In the genomic region with DNA sequence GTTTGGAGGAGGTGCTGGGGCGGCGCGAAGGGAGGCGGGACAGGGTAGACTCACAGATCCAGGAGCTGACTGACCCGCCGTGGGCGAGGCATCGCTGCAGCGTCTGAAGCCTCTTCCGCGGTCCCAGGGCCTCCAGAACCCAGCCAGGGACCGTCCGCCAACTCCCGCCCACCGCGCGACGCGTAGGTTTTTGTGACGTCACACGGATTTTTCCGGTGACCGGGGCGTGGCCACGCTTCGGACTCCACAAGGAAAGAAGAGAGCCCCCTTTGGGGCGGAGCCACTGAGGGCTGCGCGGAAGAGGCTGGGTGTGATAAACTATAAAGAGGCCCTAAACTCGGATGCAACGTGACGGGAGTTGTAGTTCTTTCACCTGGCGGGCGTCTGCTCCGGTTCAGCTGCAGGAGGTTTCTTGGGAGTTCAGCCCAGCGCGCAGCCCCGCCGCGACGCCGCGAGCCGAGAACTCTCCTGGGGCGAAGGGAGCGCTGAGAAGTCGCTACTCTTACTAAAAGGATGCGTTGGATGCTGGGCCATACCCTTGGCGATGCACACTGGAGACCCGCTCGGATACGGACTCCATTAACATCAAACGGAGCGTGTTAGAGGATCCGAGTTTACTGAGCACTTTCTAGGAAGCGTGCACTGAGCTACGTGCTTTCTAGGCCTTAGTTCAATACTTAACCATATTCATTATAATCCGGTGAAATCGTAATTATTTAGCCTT, we compare ENCODE assay signal across 8 cellular contexts. TPM values are rescaled to one million over a fixed set of nuclear protein-coding genes. Genes with fewer than 3 reads are reported as not detected.
DNase-seq lines count a peak whose midpoint lies in the region; ATAC-seq and TF ChIP-seq lines count a peak whose summit lies in the region.

A gene (minus strand): TSS at position 105 of the 724 bp plus-strand sequence. CDS start 13 bp downstream, at position 92.

- TF ChIP-seq CTCF in MM.1S (IDR thresholded peaks at IDR 0.05; ENCODE audit: low read length) (no peak), foreskin keratinocyte (conservative IDR thresholded peaks at IDR 0.05) (peak; percentile 43), neural crest cell (conservative IDR thresholded peaks at IDR 0.05) (peak; percentile 38), stomach (IDR thresholded peaks at IDR 0.05) (peak in 2 of 7 experiments; percentile 10 to 24)

- H3K36me3 ChIP-seq in HAP-1 (replicated peaks): no peaks in the 10 kb centered on the region
- no peaks in the 10 kb centered on the region for H3K36me3 ChIP-seq in MM.1S (replicated peaks; ENCODE audit: insufficient read depth, low read length)
- H3K36me3 ChIP-seq in stomach: no peaks in the 10 kb centered on the region

- peak within 1 kb of the TSS; percentile 90 for H3K4me2 ChIP-seq in MM.1S (ENCODE audit: low read depth, low read length)

- H3K4me3 ChIP-seq in HAP-1 (peak within 1 kb of the TSS; percentile 48), MM.1S (ENCODE audit: low read length) (peak within 1 kb of the TSS; percentile 89), stomach (peak within 1 kb of the TSS; percentile 53 to 66 (median 60))

- H3K9me2 ChIP-seq in MM.1S (replicated peaks; ENCODE audit: insufficient read depth, low read length): no peaks in the 10 kb centered on the region

- peak; percentile 96 for ATAC-seq in foreskin keratinocyte

- H3K4me1 Mint-ChIP-seq in neural crest cell: peaks cover 26% of the 10 kb centered on the region

- no peaks in the 10 kb centered on the region for H3K27me3 Mint-ChIP-seq in neural crest cell (ENCODE audit: low read depth)

- H3K27ac ChIP-seq in MM.1S (ENCODE audit: low read length) (peak within 1 kb of the TSS; percentile 80; the same call in 1 of the 2 replicates), foreskin keratinocyte (peak within 1 kb of the TSS; percentile 89), stomach (peak within 1 kb of the TSS; percentile 86 to 100 (median 98))

- H2AFZ ChIP-seq in MM.1S (ENCODE audit: low read length): peak within 1 kb of the TSS; percentile 99

- 1 to 3% (median 1%) methylated on average over 12 to 59 of the region's 59 CpGs for WGBS in stomach, 5 donors

- peak within 1 kb of the TSS; percentile 99 for H3K4me3 Mint-ChIP-seq in neural crest cell

- in situ Hi-C loops in G401 (cut with HindIII; ENCODE audit: low sequenced_read_pairs) (no loop called here), HAP-1 (cut with MboI; ENCODE audit: low sequenced_read_pairs) (no loop called here)

- H4K20me1 ChIP-seq in MM.1S (ENCODE audit: insufficient read depth, low read length): no peaks in the 10 kb centered on the region

- H3K4me1 ChIP-seq in HAP-1 (peaks cover 5% of the 10 kb centered on the region; the same call in 1 of the 2 replicates), MM.1S (ENCODE audit: low read length) (peaks cover 9% of the 10 kb centered on the region), foreskin keratinocyte (peaks cover 11% of the 10 kb centered on the region), stomach (peaks cover 22 to 79% (median 43%) of the 10 kb centered on the region in 4 donors)

- H3K9ac ChIP-seq in MM.1S (ENCODE audit: low read length): peak within 1 kb of the TSS; percentile 82

- intact Hi-C loops in stomach (cut with DNase I; ENCODE audit: low total_unique reads): no loop called here

- H3K79me2 ChIP-seq in MM.1S (ENCODE audit: low read length): no peaks in the 10 kb centered on the region

- H3K27me3 ChIP-seq in HAP-1 (ENCODE audit: low read depth) (no peaks in the 10 kb centered on the region), MM.1S (replicated peaks; ENCODE audit: insufficient read depth, low read length) (no peaks in the 10 kb centered on the region), foreskin keratinocyte (no peaks in the 10 kb centered on the region), stomach (no peaks in the 10 kb centered on the region)

- peak within 1 kb of the TSS; percentile 97 for H3K27ac Mint-ChIP-seq in neural crest cell (ENCODE audit: unreplicated experiment)

- TF ChIP-seq EP300 in stomach (IDR thresholded peaks at IDR 0.05): no peak

- H3K9me3 ChIP-seq in HAP-1 (peaks cover 5% of the 10 kb centered on the region; the same call in 1 of the 2 replicates), MM.1S (replicated peaks; ENCODE audit: insufficient read depth, low read length) (no peaks in the 10 kb centered on the region), stomach (peaks cover 0 to 3% (median 0%) of the 10 kb centered on the region in 4 donors)

- TF ChIP-seq POLR2A in stomach (IDR thresholded peaks at IDR 0.05): peak in 2 of 4 donors; percentile 11 to 30

- peaks cover 3% of the 10 kb centered on the region for H3K36me3 Mint-ChIP-seq in neural crest cell (ENCODE audit: low read depth)

- DNase-seq in G401 (ENCODE audit: low spot score) (peak; percentile 99), HAP-1 (ENCODE audit: low spot score in 2 of 2) (peak; percentile 98 to 99), MM.1S (peak; percentile 100), SIG-M5 (lab: John Stamatoyannopoulos, UW) (peak; percentile 99), foreskin keratinocyte (peak; percentile 98 to 99), neural crest cell (ENCODE audit: low read depth, low spot score) (peak; percentile 100), stomach (peak; percentile 100)
- DNase-seq in activated naive CD4-positive, alpha-beta T cell (lab: John Stamatoyannopoulos, UW): peak; percentile 86 to 96 (median 92)

- peaks cover 8% of the 10 kb centered on the region for H3K9me3 Mint-ChIP-seq in neural crest cell

- H3F3A ChIP-seq in MM.1S (ENCODE audit: insufficient read depth, low read length): peaks cover 10% of the 10 kb centered on the region

RNA-seq across cellular contexts. Expression of the gene that starts here (rescaled TPM):
- 7.8 and 8.0 TPM in 2 replicates for total RNA-seq in G401 (2014; rRNA removed; shearing (Covaris generic))
- total RNA-seq in foreskin keratinocyte: 5.6 and 5.9 TPM in 2 replicates
- polyA plus RNA-seq in foreskin keratinocyte: 4.8 and 5.8 TPM in 2 replicates
- 8.2 and 8.3 TPM in 2 replicates for total RNA-seq in neural crest cell
- 100 to 1,000 TPM in 1 of 5 donors, 10 to 100 TPM in 1, 1 to 10 TPM in 2, not detected in 1; 2.9 to 131 (median 15.6) TPM for total RNA-seq in stomach
- 10 to 100 TPM in 2 of 3 donors, 1 to 10 TPM in 1; 7.9 to 12.5 (median 11.2) TPM for polyA plus RNA-seq in stomach

Comparison
In these comparisons a context has a peak if more than half of its experiments do, and no peak if none do; other contexts are left out.
1. Peak in every context shown above with its lines: DNase-seq, ATAC-seq, H3K4me3 ChIP-seq and H3K27ac ChIP-seq.